Comparison of ENCODE assay signal across 1 cellular context in the genomic region with DNA sequence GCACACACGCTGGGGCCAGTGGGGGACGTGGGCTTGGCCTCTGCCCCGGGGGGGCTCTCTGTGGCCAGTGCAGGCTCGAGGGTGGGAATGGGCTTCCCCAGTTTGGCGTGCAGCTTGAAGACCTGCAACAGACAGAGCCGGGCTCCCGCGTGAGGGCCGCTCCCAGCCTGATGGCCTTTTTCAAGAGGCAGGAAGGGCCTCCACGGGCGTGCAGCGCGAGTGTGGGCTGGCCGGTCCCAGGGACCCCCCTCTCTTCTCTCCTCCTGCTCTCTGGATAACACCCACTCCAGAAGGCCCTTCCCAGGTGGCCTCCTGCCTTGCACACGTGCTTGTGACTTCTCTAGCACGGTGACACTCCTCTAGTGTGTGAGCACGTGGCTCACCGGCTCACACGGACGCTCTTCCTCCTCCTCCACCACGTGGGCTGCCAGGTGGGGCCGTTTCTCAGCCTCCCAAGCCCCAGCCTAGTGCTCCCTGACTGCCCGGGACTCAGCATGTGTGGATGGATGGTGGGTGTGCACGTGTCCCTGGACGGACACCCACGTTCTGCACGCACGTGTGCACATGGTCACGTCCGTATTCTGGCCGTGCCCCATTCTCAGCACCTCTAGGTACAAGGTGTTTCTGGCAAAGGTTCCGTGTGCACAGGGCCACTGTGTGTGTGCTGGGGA.
TF ChIP-seq lines count a peak whose summit lies in the region.

No MANE protein-coding gene starts in this region.

TF ChIP-seq in WTC11, 78 proteins besides CTCF, POLR2A, EP300 and RAD21 (continued from another document):
- TF ChIP-seq, protein P1, sequence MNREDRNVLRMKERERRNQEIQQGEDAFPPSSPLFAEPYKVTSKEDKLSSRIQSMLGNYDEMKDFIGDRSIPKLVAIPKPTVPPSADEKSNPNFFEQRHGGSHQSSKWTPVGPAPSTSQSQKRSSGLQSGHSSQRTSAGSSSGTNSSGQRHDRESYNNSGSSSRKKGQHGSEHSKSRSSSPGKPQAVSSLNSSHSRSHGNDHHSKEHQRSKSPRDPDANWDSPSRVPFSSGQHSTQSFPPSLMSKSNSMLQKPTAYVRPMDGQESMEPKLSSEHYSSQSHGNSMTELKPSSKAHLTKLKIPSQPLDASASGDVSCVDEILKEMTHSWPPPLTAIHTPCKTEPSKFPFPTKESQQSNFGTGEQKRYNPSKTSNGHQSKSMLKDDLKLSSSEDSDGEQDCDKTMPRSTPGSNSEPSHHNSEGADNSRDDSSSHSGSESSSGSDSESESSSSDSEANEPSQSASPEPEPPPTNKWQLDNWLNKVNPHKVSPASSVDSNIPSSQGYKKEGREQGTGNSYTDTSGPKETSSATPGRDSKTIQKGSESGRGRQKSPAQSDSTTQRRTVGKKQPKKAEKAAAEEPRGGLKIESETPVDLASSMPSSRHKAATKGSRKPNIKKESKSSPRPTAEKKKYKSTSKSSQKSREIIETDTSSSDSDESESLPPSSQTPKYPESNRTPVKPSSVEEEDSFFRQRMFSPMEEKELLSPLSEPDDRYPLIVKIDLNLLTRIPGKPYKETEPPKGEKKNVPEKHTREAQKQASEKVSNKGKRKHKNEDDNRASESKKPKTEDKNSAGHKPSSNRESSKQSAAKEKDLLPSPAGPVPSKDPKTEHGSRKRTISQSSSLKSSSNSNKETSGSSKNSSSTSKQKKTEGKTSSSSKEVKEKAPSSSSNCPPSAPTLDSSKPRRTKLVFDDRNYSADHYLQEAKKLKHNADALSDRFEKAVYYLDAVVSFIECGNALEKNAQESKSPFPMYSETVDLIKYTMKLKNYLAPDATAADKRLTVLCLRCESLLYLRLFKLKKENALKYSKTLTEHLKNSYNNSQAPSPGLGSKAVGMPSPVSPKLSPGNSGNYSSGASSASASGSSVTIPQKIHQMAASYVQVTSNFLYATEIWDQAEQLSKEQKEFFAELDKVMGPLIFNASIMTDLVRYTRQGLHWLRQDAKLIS (CRISPR knock-in tag; IDR thresholded peaks at IDR 0.05; ENCODE audit: borderline replicate concordance), result no peak
- TF ChIP-seq NR3C1 (CRISPR knock-in tag; conservative IDR thresholded peaks at IDR 0.05; ENCODE audit: low read depth) (no peak), ZNF219 (CRISPR knock-in tag; IDR thresholded peaks at IDR 0.05; ENCODE audit: borderline replicate concordance) (no peak), GRHL2 (CRISPR knock-in tag; IDR thresholded peaks at IDR 0.05; ENCODE audit: insufficient replicate concordance, severe bottlenecking) (no peak), TEAD4 (CRISPR knock-in tag; IDR thresholded peaks at IDR 0.05) (no peak), MLX (CRISPR knock-in tag; IDR thresholded peaks at IDR 0.05) (no peak), ARID4B (CRISPR knock-in tag; IDR thresholded peaks at IDR 0.05; ENCODE audit: borderline replicate concordance) (no peak), ZNF396 (CRISPR knock-in tag; IDR thresholded peaks at IDR 0.05; ENCODE audit: borderline replicate concordance) (no peak), ZNF532 (CRISPR knock-in tag; IDR thresholded peaks at IDR 0.05; ENCODE audit: borderline replicate concordance) (no peak), KAT7 (CRISPR knock-in tag; IDR thresholded peaks at IDR 0.05; ENCODE audit: borderline replicate concordance) (no peak), ZNF671 (CRISPR knock-in tag; IDR thresholded peaks at IDR 0.05) (no peak)
- TF ChIP-seq, protein P2, sequence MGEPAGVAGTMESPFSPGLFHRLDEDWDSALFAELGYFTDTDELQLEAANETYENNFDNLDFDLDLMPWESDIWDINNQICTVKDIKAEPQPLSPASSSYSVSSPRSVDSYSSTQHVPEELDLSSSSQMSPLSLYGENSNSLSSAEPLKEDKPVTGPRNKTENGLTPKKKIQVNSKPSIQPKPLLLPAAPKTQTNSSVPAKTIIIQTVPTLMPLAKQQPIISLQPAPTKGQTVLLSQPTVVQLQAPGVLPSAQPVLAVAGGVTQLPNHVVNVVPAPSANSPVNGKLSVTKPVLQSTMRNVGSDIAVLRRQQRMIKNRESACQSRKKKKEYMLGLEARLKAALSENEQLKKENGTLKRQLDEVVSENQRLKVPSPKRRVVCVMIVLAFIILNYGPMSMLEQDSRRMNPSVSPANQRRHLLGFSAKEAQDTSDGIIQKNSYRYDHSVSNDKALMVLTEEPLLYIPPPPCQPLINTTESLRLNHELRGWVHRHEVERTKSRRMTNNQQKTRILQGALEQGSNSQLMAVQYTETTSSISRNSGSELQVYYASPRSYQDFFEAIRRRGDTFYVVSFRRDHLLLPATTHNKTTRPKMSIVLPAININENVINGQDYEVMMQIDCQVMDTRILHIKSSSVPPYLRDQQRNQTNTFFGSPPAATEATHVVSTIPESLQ (CRISPR knock-in tag; IDR thresholded peaks at IDR 0.05), result no peak
- TF ChIP-seq, protein P3, sequence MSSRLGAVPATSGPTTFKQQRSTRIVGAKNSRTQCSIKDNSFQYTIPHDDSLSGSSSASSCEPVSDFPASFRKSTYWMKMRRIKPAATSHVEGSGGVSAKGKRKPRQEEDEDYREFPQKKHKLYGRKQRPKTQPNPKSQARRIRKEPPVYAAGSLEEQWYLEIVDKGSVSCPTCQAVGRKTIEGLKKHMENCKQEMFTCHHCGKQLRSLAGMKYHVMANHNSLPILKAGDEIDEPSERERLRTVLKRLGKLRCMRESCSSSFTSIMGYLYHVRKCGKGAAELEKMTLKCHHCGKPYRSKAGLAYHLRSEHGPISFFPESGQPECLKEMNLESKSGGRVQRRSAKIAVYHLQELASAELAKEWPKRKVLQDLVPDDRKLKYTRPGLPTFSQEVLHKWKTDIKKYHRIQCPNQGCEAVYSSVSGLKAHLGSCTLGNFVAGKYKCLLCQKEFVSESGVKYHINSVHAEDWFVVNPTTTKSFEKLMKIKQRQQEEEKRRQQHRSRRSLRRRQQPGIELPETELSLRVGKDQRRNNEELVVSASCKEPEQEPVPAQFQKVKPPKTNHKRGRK (CRISPR knock-in tag; IDR thresholded peaks at IDR 0.05; ENCODE audit: borderline replicate concordance), result no peak
- TF ChIP-seq, protein P4, sequence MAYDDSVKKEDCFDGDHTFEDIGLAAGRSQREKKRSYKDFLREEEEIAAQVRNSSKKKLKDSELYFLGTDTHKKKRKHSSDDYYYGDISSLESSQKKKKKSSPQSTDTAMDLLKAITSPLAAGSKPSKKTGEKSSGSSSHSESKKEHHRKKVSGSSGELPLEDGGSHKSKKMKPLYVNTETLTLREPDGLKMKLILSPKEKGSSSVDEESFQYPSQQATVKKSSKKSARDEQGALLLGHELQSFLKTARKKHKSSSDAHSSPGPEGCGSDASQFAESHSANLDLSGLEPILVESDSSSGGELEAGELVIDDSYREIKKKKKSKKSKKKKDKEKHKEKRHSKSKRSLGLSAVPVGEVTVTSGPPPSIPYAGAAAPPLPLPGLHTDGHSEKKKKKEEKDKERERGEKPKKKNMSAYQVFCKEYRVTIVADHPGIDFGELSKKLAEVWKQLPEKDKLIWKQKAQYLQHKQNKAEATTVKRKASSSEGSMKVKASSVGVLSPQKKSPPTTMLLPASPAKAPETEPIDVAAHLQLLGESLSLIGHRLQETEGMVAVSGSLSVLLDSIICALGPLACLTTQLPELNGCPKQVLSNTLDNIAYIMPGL (CRISPR knock-in tag; IDR thresholded peaks at IDR 0.05), result no peak
- TF ChIP-seq, protein P5, sequence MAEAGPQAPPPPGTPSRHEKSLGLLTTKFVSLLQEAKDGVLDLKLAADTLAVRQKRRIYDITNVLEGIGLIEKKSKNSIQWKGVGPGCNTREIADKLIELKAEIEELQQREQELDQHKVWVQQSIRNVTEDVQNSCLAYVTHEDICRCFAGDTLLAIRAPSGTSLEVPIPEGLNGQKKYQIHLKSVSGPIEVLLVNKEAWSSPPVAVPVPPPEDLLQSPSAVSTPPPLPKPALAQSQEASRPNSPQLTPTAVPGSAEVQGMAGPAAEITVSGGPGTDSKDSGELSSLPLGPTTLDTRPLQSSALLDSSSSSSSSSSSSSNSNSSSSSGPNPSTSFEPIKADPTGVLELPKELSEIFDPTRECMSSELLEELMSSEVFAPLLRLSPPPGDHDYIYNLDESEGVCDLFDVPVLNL (CRISPR knock-in tag; IDR thresholded peaks at IDR 0.05; ENCODE audit: borderline replicate concordance, low read depth), result no peak
